8 cellular contexts compared by ENCODE assay signal in genomic region chr2:33134086-33134763, GRCh38.
A peak's percentile ranks its signal among the peaks of the same experiment; 100 is the strongest.
DNase-seq lines count a peak whose midpoint lies in the region; ATAC-seq, FAIRE-seq and TF ChIP-seq lines count a peak whose summit lies in the region.

No MANE protein-coding gene starts in this region.

- intact Hi-C loops in prostate gland (cut with DNase I): loop anchor here (10.0 kb wide), 1 partner anchor 99 kb away; no protein-coding TSS in a partner anchor

- H3K4me1 ChIP-seq in HAP-1: no peaks in the 10 kb centered on the region
- H3K4me1 ChIP-seq in prostate gland (replicated peaks): no peaks in the 10 kb centered on the region

- H3K36me3 ChIP-seq in HAP-1 (replicated peaks) (no peaks in the 10 kb centered on the region), prostate gland (no peaks in the 10 kb centered on the region)

- FAIRE-seq in frontal cortex (lab: Jason Lieb, UNC): no peak

- in situ Hi-C loops in HAP-1 (cut with MboI; ENCODE audit: low sequenced_read_pairs) (no loop called here), SK-MEL-5 (cut with HindIII; ENCODE audit: low pct_unique_long_range_greater_than_20kb, low sequenced_read_pairs) (no loop called here)

- H3K27me3 ChIP-seq in HAP-1 (ENCODE audit: low read depth) (no peaks in the 10 kb centered on the region), prostate gland (replicated peaks; ENCODE audit: insufficient read depth) (no peaks in the 10 kb centered on the region)

- DNase-seq in HAP-1 (ENCODE audit: low spot score in 2 of 2) (peak; percentile 38 to 46), SK-MEL-5 (ENCODE audit: low read depth, low spot score) (peak; percentile 88), frontal cortex (ENCODE audit: low spot score in 2 of 2) (peak; percentile 12 to 28), prostate gland (ENCODE audit: low spot score) (peak; percentile 72), SKM-1 treated with dmso at 0.1 percent for 144 hours (lab: John Stamatoyannopoulos, UW; ENCODE audit: unreplicated experiment) (no peak), germinal center (ENCODE audit: low spot score) (no peak), cerebellar nuclear complex (lab: John Stamatoyannopoulos, UW) (no peak)

- no peaks in the 10 kb centered on the region for H3K9me3 ChIP-seq in HAP-1
- H3K9me3 ChIP-seq in prostate gland: no peaks in the 10 kb centered on the region

- ATAC-seq in GM18498 (IDR thresholded peaks at IDR 0.05; ENCODE audit: unreplicated experiment): no peak

- WGBS in prostate gland: 13% methylated on average over 14 of the region's 14 CpGs

- TF ChIP-seq POLR2A in prostate gland (IDR thresholded peaks at IDR 0.05): no peak

- H3K4me3 ChIP-seq in HAP-1 (no peak overlapping the region), prostate gland (peak overlapping the region in 1 of 2 donors; percentile 20)

- H3K27ac ChIP-seq in prostate gland: peak overlapping the region; percentile 26 to 49

- TF ChIP-seq CTCF in prostate gland (IDR thresholded peaks at IDR 0.05): no peak

Comparison
In these comparisons a context has a peak if more than half of its experiments do, and no peak if none do; other contexts are left out.
1. DNase-seq: peak in HAP-1 (2 of 2), SK-MEL-5 (single experiment), frontal cortex (2 of 2) and prostate gland (single experiment); none in SKM-1 treated with dmso at 0.1 percent for 144 hours (single experiment), germinal center (single experiment) and cerebellar nuclear complex (0 of 2).